14 cellular contexts compared by ENCODE assay signal in the genomic region with DNA sequence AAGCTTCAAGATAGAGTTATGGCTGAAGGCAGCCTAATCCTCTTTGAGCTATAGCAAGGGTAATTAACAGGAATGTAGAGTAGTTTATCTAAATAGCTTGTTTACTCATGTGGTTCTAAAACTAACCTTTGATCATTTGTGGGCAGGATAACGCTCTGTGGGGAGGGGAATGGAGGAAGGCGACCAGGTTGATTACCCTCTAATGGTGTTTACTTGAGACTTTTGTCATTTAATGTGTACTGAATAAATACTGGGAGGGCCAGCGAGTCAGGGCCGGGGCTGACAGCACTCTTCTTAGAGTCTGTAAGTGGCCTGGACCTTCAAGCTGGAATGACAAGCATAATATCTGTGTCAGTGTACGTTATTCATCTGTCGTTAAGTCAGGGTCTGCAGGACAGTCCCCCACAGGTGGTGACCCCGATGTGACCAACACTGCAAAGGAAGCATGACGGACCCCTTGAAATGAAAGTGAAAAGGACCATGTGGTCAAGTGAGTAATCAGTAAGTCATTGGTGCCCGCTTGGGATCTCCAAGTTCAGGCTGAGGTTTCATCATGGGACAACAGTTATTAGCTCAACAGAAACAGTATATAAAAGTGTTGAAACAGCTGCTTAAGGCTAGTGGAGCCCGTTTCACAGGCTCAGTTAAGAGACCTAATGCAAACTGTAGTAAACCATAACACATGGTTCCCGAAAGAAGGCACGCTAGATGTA.
DNase-seq lines count a peak whose midpoint lies in the region; ATAC-seq, FAIRE-seq and TF ChIP-seq lines count a peak whose summit lies in the region.
"Had no signal": no experiment of that assay in that cellular context is flagged by ENCODE, and none has a peak within 500 bp of the region (broad histone marks: within the 10 kb centered on the region; RNA-seq: fewer than 3 reads in every experiment).

No MANE protein-coding gene starts in this region.

- TF ChIP-seq CTCF in fibroblast of villous mesenchyme (IDR thresholded peaks at IDR 0.05; ENCODE audit: insufficient read depth, low read depth, low read length) = no peak

- peak overlapping the region; percentile 24; the same call in 1 of the 2 replicates for H3K4me3 ChIP-seq in HUES6 (ENCODE audit: low read depth, low read length)
- H3K4me3 ChIP-seq in SJCRH30 = no peak overlapping the region
- no peak overlapping the region for H3K4me3 ChIP-seq in fibroblast of villous mesenchyme (ENCODE audit: low read depth, low read length)
- H3K4me3 ChIP-seq in skeletal muscle cell (ENCODE audit: low read depth, low read length) = no peak overlapping the region
- H3K4me3 ChIP-seq: heart right ventricle, suprapubic skin had no signal

- H3K27ac ChIP-seq in HUES6 (ENCODE audit: low read depth, low read length) (no peak overlapping the region), SJCRH30 (0 out of 2 replicates have a peak overlapping the region, but pooled peaks have one; percentile 3)
- H3K27ac ChIP-seq: heart right ventricle, HL-60, suprapubic skin had no signal

- H3K4me1 ChIP-seq in HUES6 (ENCODE audit: control insufficient read depth, insufficient read depth, low read length) (peaks cover 18% of the 10 kb centered on the region), SJCRH30 (0 out of 2 replicates have a peak, but pooled peaks cover 3% of the 10 kb centered on the region)
- H3K4me1 ChIP-seq: heart right ventricle, suprapubic skin had no signal

- H3K9me3 ChIP-seq in HUES6 (ENCODE audit: control insufficient read depth, insufficient read depth, low read depth, low read length) (peaks cover 3% of the 10 kb centered on the region; the same call in 1 of the 2 replicates), SJCRH30 (replicated peaks) (no peaks in the 10 kb centered on the region; the same call in 1 of the 2 replicates)
- H3K9me3 ChIP-seq: heart right ventricle, suprapubic skin had no signal

- no peaks in the 10 kb centered on the region for H3K36me3 ChIP-seq in HUES6 (ENCODE audit: control insufficient read depth, insufficient read depth, low read length)
- H3K36me3 ChIP-seq in SJCRH30 = peaks cover 3% of the 10 kb centered on the region
- H3K36me3 ChIP-seq: suprapubic skin had no signal

- H3K27me3 ChIP-seq in HUES6 (ENCODE audit: control insufficient read depth, insufficient read depth, low read length) (peaks cover 100% of the 10 kb centered on the region), SJCRH30 (no peaks in the 10 kb centered on the region)
- H3K27me3 ChIP-seq: heart right ventricle, suprapubic skin had no signal

- FAIRE-seq in frontal cortex (lab: Jason Lieb, UNC) = no peak

- H3K9ac ChIP-seq in HUES6 (ENCODE audit: low read length) = peak overlapping the region; percentile 53

- DNase-seq in SJCRH30 (peak; percentile 30 to 31), fibroblast of villous mesenchyme (ENCODE audit: low read depth) (peak; percentile 88), skeletal muscle cell (ENCODE audit: low read depth) (peak; percentile 45), frontal cortex (ENCODE audit: low spot score in 2 of 2) (no peak), NCI-H446 treated with DMSO at 0.1 percent for 48 hours (lab: John Stamatoyannopoulos, UW) (no peak)
- DNase-seq: activated CD4-positive, alpha-beta memory T cell treated with anti-CD3 and anti-CD28 coated beads for 36 hours; activated naive CD4-positive, alpha-beta T cell treated with Interleukin-2 at 50 U/mL for 16 hours; heart right ventricle; NCI-H1436; OCI-M1 had no signal

- ATAC-seq in HG02938 (IDR thresholded peaks at IDR 0.05; ENCODE audit: unreplicated experiment) = no peak
- ATAC-seq: heart right ventricle had no signal

Comparison
In these comparisons a context has a peak if more than half of its experiments do, and no peak if none do; other contexts are left out.
1. DNase-seq: peak in SJCRH30 (2 of 2), fibroblast of villous mesenchyme (single experiment) and skeletal muscle cell (single experiment); none in frontal cortex (0 of 2) and NCI-H446 treated with DMSO at 0.1 percent for 48 hours (single experiment).